ENCODE assay signal across 14 cellular contexts in genomic region chr9:130073373-130073772, GRCh38. TPM values are rescaled to one million over a fixed set of nuclear protein-coding genes. Genes with fewer than 3 reads are reported as not detected.
DNase-seq lines count a peak whose midpoint lies in the region; ATAC-seq, FAIRE-seq and TF ChIP-seq lines count a peak whose summit lies in the region.
"Had no signal": no experiment of that assay in that cellular context is flagged by ENCODE, and none has a peak within 500 bp of the region (broad histone marks: within the 10 kb centered on the region; RNA-seq: fewer than 3 reads in every experiment).

No MANE protein-coding gene starts in this region.

- H3K23me2 ChIP-seq in H9 (ENCODE audit: insufficient read length, low read depth, low read length, poor library complexity, severe bottlenecking) = no peaks in the 10 kb centered on the region

- peak overlapping the region; percentile 60 for H2BK20ac ChIP-seq in H9 (ENCODE audit: low read depth, low read length, poor library complexity, severe bottlenecking)

- H2BK5ac ChIP-seq in H9 (ENCODE audit: insufficient read length, low read length) = no peak overlapping the region

- H3K27me3 ChIP-seq in H9 (ENCODE audit: insufficient read depth, low read length) = no peaks in the 10 kb centered on the region
- no peaks in the 10 kb centered on the region for H3K27me3 ChIP-seq in K562 (ENCODE audit: control insufficient read depth in 2 of 2, insufficient read depth in 2 of 2, low read length in 2 of 2)
- H3K27me3 ChIP-seq in GM23248 (replicated peaks; ENCODE audit: insufficient read depth) = no peaks in the 10 kb centered on the region
- H3K27me3 ChIP-seq: sigmoid colon had no signal

- no peaks in the 10 kb centered on the region for H3K79me2 ChIP-seq in H9 (ENCODE audit: insufficient read depth, low read length)
- peaks cover 43% of the 10 kb centered on the region for H3K79me2 ChIP-seq in K562 (ENCODE audit: control insufficient read depth, insufficient read depth, low read length)
- H3K79me2 ChIP-seq in GM23248 (ENCODE audit: insufficient read depth) = peaks cover 80% of the 10 kb centered on the region

- intact Hi-C loops in K562 (cut with micrococcal nuclease) = no loop called here

- H3F3A ChIP-seq in GM23248 (ENCODE audit: insufficient read depth) = no peaks in the 10 kb centered on the region

- H3K4me3 ChIP-seq in K562 (no peak overlapping the region), GM23248 (no peak overlapping the region)
- H3K4me3 ChIP-seq: HAP-1, sigmoid colon had no signal

- H3K23ac ChIP-seq in H9 (ENCODE audit: insufficient read length, low read depth, low read length) = no peak overlapping the region

- DNase-seq in H9 (no peak), K562 (ENCODE audit: extremely low read depth in 1 of 4, low spot score in 3 of 4) (no peak), iPS-NIHi7 (ENCODE audit: extremely low spot score) (peak; percentile 27), smooth muscle cell of the brain vasculature (ENCODE audit: low read depth, low spot score) (peak; percentile 33), T-cell (no peak), RKO (ENCODE audit: low spot score) (no peak), GM23248 (no peak)
- DNase-seq: activated effector memory CD4-positive, alpha-beta T cell treated with anti-CD3 and anti-CD28 coated beads, Interleukin-2, amount 50 U/mL, for 16 hours; effector memory CD8-positive, alpha-beta T cell; kidney; sigmoid colon; WERI-Rb-1 had no signal

- H3K27me3 Mint-ChIP-seq in H9 (ENCODE audit: low read depth) = no peaks in the 10 kb centered on the region
- H3K27me3 Mint-ChIP-seq in T-cell = no peaks in the 10 kb centered on the region
- H3K27me3 Mint-ChIP-seq: effector memory CD8-positive, alpha-beta T cell had no signal

- TF ChIP-seq RAD21 in K562 (CRISPR knock-in tag; conservative IDR thresholded peaks at IDR 0.05 in 1 of 2, IDR thresholded peaks at IDR 0.05 in 1 of 2) = no peak

- no peak overlapping the region for H4K91ac ChIP-seq in H9 (ENCODE audit: insufficient read length, low read depth, low read length)

- TF ChIP-seq EP300 in K562 (IDR thresholded peaks at IDR 0.05; ENCODE audit: low read length) = no peak

- peaks cover 25% of the 10 kb centered on the region; the same call in 2 of the 3 replicates for H3K36me3 ChIP-seq in K562 (ENCODE audit: control insufficient read depth, insufficient read depth, low read length)
- H3K36me3 ChIP-seq in GM23248 (ENCODE audit: low read depth) = peaks cover 13% of the 10 kb centered on the region

- in situ Hi-C loops in K562 (cut with MboI) (no loop called here), GM23248 (cut with MboI) (loop anchor here (25.0 kb wide), 1 partner anchor 186 kb away; no protein-coding TSS in a partner anchor)

- H3K9me3 Mint-ChIP-seq in H9 = no peaks in the 10 kb centered on the region
- H3K9me3 Mint-ChIP-seq in T-cell = no peaks in the 10 kb centered on the region
- H3K9me3 Mint-ChIP-seq: effector memory CD8-positive, alpha-beta T cell had no signal

- no CpG with 5 or more reads among the region's 2 CpGs for WGBS in H9 (ENCODE audit: extremely low coverage, insufficient read length, low lambda C conversion rate)
- 14% methylated on average over 2 of the region's 2 CpGs for WGBS in K562 (ENCODE audit: insufficient coverage, low coverage, missing lambda C conversion rate)
- 58 to 64% methylated on average over 2 of the region's 2 CpGs for WGBS in GM23248 (ENCODE audit: low coverage in 1 of 2, low lambda C conversion rate in 2 of 2, missing lambda C conversion rate in 2 of 2), 2 experiments

- ATAC-seq in K562 (no peak), HG03571 (IDR thresholded peaks at IDR 0.05; ENCODE audit: unreplicated experiment) (no peak), T-cell (replicated peaks in 1 of 4) (no peak)

- no peak overlapping the region for H3K27ac ChIP-seq in H9 (ENCODE audit: insufficient read length, low read depth, low read length)
- no peak overlapping the region for H3K27ac ChIP-seq in K562 (ENCODE audit: extremely low read depth, low read depth, low read length)
- H3K27ac ChIP-seq in GM23248 = no peak overlapping the region
- H3K27ac ChIP-seq: sigmoid colon, WERI-Rb-1 had no signal

- no peak overlapping the region for H3K18ac ChIP-seq in H9 (ENCODE audit: insufficient read length, low read depth, low read length)

- peaks cover 10 to 14% of the 10 kb centered on the region in 2 experiments; a peak in 3 of 4 replicates for H3K4me1 Mint-ChIP-seq in H9
- H3K4me1 Mint-ChIP-seq in T-cell = peaks cover 16 to 32% (median 31%) of the 10 kb centered on the region in 3 donors

- no peak overlapping the region for H3K4ac ChIP-seq in H9 (ENCODE audit: low read depth, low read length)

- no TSS peak for BruUV-seq in K562 (replicated peaks; lab: Mats Ljungman, UMichigan)

- TF ChIP-seq CTCF in H9 (conservative IDR thresholded peaks at IDR 0.05) (no peak), K562 (IDR thresholded peaks at IDR 0.05 in 2 of 3, conservative IDR thresholded peaks at IDR 0.05 in 1 of 3; ENCODE audit: insufficient read depth in 2 of 3, low read depth in 1 of 3, low read length in 3 of 3) (no peak)

- H3K36me3 Mint-ChIP-seq in H9 (ENCODE audit: insufficient read depth in 1 of 3, low read depth in 3 of 3) (peaks cover 9 to 26% (median 20%) of the 10 kb centered on the region in 3 experiments; a peak in 6 of 7 replicates), T-cell (peaks cover 14% of the 10 kb centered on the region)

- H3K56ac ChIP-seq in H9 (ENCODE audit: insufficient read length, low read depth, low read length) = no peak overlapping the region

- H3T11ph ChIP-seq in H9 (ENCODE audit: low read length) = no peak overlapping the region

- H3K9me1 ChIP-seq in K562 (ENCODE audit: control insufficient read depth, insufficient read depth, low read length) = no peaks in the 10 kb centered on the region

- no peak overlapping the region for H4K8ac ChIP-seq in H9 (replicated peaks; ENCODE audit: insufficient read length, low read depth, low read length)

- H2AFZ ChIP-seq in H9 (ENCODE audit: low read length) (no peak overlapping the region), K562 (ENCODE audit: low read depth, low read length) (no peak overlapping the region), GM23248 (no peak overlapping the region)

- no peak for FAIRE-seq in K562 (lab: Jason Lieb, UNC)
- FAIRE-seq: kidney had no signal

- H3K9ac ChIP-seq in H9 (ENCODE audit: extremely low read depth, insufficient read length, low read length) (no peak overlapping the region), K562 (ENCODE audit: insufficient read depth in 1 of 2, low read depth in 2 of 2, low read length in 2 of 2) (no peak overlapping the region), GM23248 (no peak overlapping the region)

- H2AK5ac ChIP-seq in H9 (ENCODE audit: insufficient read length, low read length) = no peak overlapping the region

- H3K14ac ChIP-seq in H9 (ENCODE audit: insufficient read depth, low read length) = no peak overlapping the region

- H2BK120ac ChIP-seq in H9 (ENCODE audit: low read depth, low read length, poor library complexity, severe bottlenecking) = no peak overlapping the region

- H3K27ac Mint-ChIP-seq in H9 (peak overlapping the region in 1 of 3 experiments; percentile 71; a peak in 1 of 7 replicates), T-cell (no peak overlapping the region)

- H4K5ac ChIP-seq in H9 (ENCODE audit: insufficient read length, low read depth, low read length) = no peak overlapping the region

- H3K9me3 ChIP-seq in H9 (ENCODE audit: control insufficient read depth, low read depth, low read length) = no peaks in the 10 kb centered on the region
- H3K9me3 ChIP-seq in K562 (replicated peaks; ENCODE audit: control insufficient read depth, insufficient read depth, low read depth, low read length) = no peaks in the 10 kb centered on the region
- no peaks in the 10 kb centered on the region for H3K9me3 ChIP-seq in GM23248 (ENCODE audit: low read depth)
- H3K9me3 ChIP-seq: HAP-1, sigmoid colon had no signal

- POLR2A ChIA-PET in K562 (lab: Yijun Ruan, JAX) (interaction anchor here (0.7 kb wide), 1 partner anchor 76 kb away, joined by 3 read pairs; no protein-coding TSS in a partner anchor), T-cell (lab: Charles Lee) (interaction anchor here in 1 of 2 donors (0.6 kb wide), 1 partner anchor 114 kb away, joined by 4 read pairs; no protein-coding TSS in a partner anchor)

- no peak overlapping the region for H2BK12ac ChIP-seq in H9 (ENCODE audit: insufficient read length, low read depth, low read length)

- H3K4me3 Mint-ChIP-seq in H9 (no peak overlapping the region), T-cell (no peak overlapping the region)
- H3K4me3 Mint-ChIP-seq: effector memory CD8-positive, alpha-beta T cell had no signal

- H3K4me1 ChIP-seq in H9 (ENCODE audit: insufficient read depth, low read length) = no peaks in the 10 kb centered on the region
- H3K4me1 ChIP-seq in K562 (replicated peaks in 1 of 2; ENCODE audit: control insufficient read depth in 2 of 2, insufficient read depth in 2 of 2, low read length in 2 of 2) = peaks cover 0 to 13% of the 10 kb centered on the region in 2 experiments; a peak in 3 of 5 replicates
- H3K4me1 ChIP-seq in GM23248 (ENCODE audit: insufficient read depth) = peaks cover 9% of the 10 kb centered on the region
- H3K4me1 ChIP-seq: HAP-1 had no signal

- H3K79me1 ChIP-seq in H9 (ENCODE audit: insufficient read depth, low read depth, low read length, poor library complexity, severe bottlenecking) = peaks cover 9% of the 10 kb centered on the region

- no peaks in the 10 kb centered on the region for H4K20me1 ChIP-seq in H9 (ENCODE audit: control insufficient read depth, insufficient read depth, insufficient read length)
- H4K20me1 ChIP-seq in K562 (replicated peaks; ENCODE audit: control insufficient read depth, insufficient read depth, low read length) = peaks cover 13% of the 10 kb centered on the region
- peaks cover 10% of the 10 kb centered on the region; the same call in 1 of the 2 replicates for H4K20me1 ChIP-seq in GM23248 (ENCODE audit: insufficient read depth)

- H3K4me2 ChIP-seq in H9 (ENCODE audit: insufficient read depth, insufficient read length, low read length) = no peak overlapping the region
- no peak overlapping the region for H3K4me2 ChIP-seq in K562 (ENCODE audit: insufficient read depth, low read length)
- no peak overlapping the region for H3K4me2 ChIP-seq in GM23248 (ENCODE audit: unreplicated experiment)

- TF ChIP-seq POLR2A in K562 (conservative IDR thresholded peaks at IDR 0.05) = no peak

- H3K9me2 ChIP-seq in GM23248 (ENCODE audit: insufficient read depth) = no peaks in the 10 kb centered on the region

- H2BK15ac ChIP-seq in H9 (ENCODE audit: low read depth, low read length) = no peak overlapping the region

- CTCF ChIA-PET in K562 (lab: Yijun Ruan, JAX; ENCODE audit: low intra/inter-chr PET ratio) = interaction anchor here (0.6 kb wide), 1 partner anchor 22 kb away, joined by 3 read pairs; no protein-coding TSS in a partner anchor
- CTCF ChIA-PET in T-cell (lab: Charles Lee) = no interaction called here

RNA-seq across cellular contexts. Expression of gene GPR107, which starts 19.7 kb away (rescaled TPM):
- total RNA-seq in H9 (2021) = 38.0 and 38.6 TPM in 2 replicates
- 92.0 and 106 TPM in 2 replicates for total RNA-seq in K562 (2011; cell fraction: chromatin; rRNA removed; ENCODE audit: low replicate concordance)
- total RNA-seq in K562 (2011; cell fraction: nucleolus; rRNA removed) = 120 and 136 TPM in 2 replicates
- 83.9 and 108 TPM in 2 replicates for total RNA-seq in K562 (2011; cell fraction: nucleoplasm; rRNA removed)
- 9.2 and 10.0 TPM in 2 replicates for total RNA-seq in K562 (2014; rRNA removed)
- 12.4 and 14.5 TPM in 2 replicates for total RNA-seq in K562 (2014; rRNA removed; fragmentation: Illumina TruSeq; extraction: Trizol)
- total RNA-seq in K562 (2015; rRNA removed; fragmentation: Illumina TruSeq; extraction: Trizol) = 13.5 and 14.6 TPM in 2 replicates
- 20.3 and 21.8 TPM in 2 replicates for total RNA-seq in K562 (2021)
- polyA plus RNA-seq in K562 (2011; rRNA removed) = 28.2 and 34.6 TPM in 2 replicates
- polyA plus RNA-seq in K562 (2011; cell fraction: cytosol; rRNA removed) = 9.8 and 15.6 TPM in 2 replicates
- 23.2 and 28.9 TPM in 2 replicates for polyA plus RNA-seq in K562 (2011; cell fraction: nucleus; rRNA removed)
- 17.3 and 22.6 TPM in 2 replicates for polyA plus RNA-seq in K562 (2012)
- 19.5 and 27.8 TPM in 2 replicates for polyA plus RNA-seq in K562 (2014; fragmentation: Illumina TruSeq; extraction: Trizol)
- polyA plus RNA-seq in K562 (2014; fragmentation: Nextera tagmentation; extraction: Ambion mirVana) = 1 to 10 TPM; 3.2 to 3.5 TPM
- polyA plus RNA-seq in K562 (2014; rRNA removed) = 13.7 and 14.4 TPM in 2 replicates
- 29.5 and 33.6 TPM in 2 replicates for polyA minus RNA-seq in K562 (2011; rRNA and poly(A)+ RNA removed)
- 13.0 and 13.7 TPM in 2 replicates for polyA minus RNA-seq in K562 (2011; cell fraction: cytosol; rRNA and poly(A)+ RNA removed)
- polyA minus RNA-seq in K562 (2011; cell fraction: nucleus; rRNA and poly(A)+ RNA removed) = 12.8 and 25.0 TPM in 2 replicates
- 10 to 100 TPM; 21.3 to 29.1 (median 22.1) TPM for total RNA-seq in T-cell
- total RNA-seq in GM23248 (2014; rRNA removed; shearing (Covaris generic)) = 18.9 and 22.9 TPM in 2 replicates
- 8.0 and 8.5 TPM in 2 replicates for polyA plus RNA-seq in GM23248 (2016; fragmentation: Nextera tagmentation; extraction: Ambion mirVana)

RNA-seq across cellular contexts. Expression of gene FNBP1, which starts 30.4 kb away (rescaled TPM):
- 35.9 and 36.5 TPM in 2 replicates for total RNA-seq in H9 (2021)
- 24.0 and 44.9 TPM in 2 replicates for total RNA-seq in K562 (2011; cell fraction: chromatin; rRNA removed; ENCODE audit: low replicate concordance)
- 8.5 and 10.9 TPM in 2 replicates for total RNA-seq in K562 (2011; cell fraction: nucleolus; rRNA removed)
- total RNA-seq in K562 (2011; cell fraction: nucleoplasm; rRNA removed) = 10.9 and 12.6 TPM in 2 replicates
- total RNA-seq in K562 (2014; rRNA removed) = 8.2 and 8.4 TPM in 2 replicates
- 6.9 and 13.2 TPM in 2 replicates for total RNA-seq in K562 (2014; rRNA removed; fragmentation: Illumina TruSeq; extraction: Trizol)
- total RNA-seq in K562 (2015; rRNA removed; fragmentation: Illumina TruSeq; extraction: Trizol) = 13.5 and 14.9 TPM in 2 replicates
- 8.5 and 10.7 TPM in 2 replicates for total RNA-seq in K562 (2021)
- polyA plus RNA-seq in K562 (2011; rRNA removed) = 7.2 and 7.6 TPM in 2 replicates
- polyA plus RNA-seq in K562 (2011; cell fraction: cytosol; rRNA removed) = 2.2 and 4.2 TPM in 2 replicates
- 5.8 and 7.6 TPM in 2 replicates for polyA plus RNA-seq in K562 (2011; cell fraction: nucleus; rRNA removed)
- 8.7 and 10.5 TPM in 2 replicates for polyA plus RNA-seq in K562 (2012)
- polyA plus RNA-seq in K562 (2014; fragmentation: Illumina TruSeq; extraction: Trizol) = 6.1 TPM in 2 replicates
- polyA plus RNA-seq in K562 (2014; fragmentation: Nextera tagmentation; extraction: Ambion mirVana) = 1 to 10 TPM; 1.8 to 2.2 TPM
- polyA plus RNA-seq in K562 (2014; rRNA removed) = 5.4 and 8.0 TPM in 2 replicates
- 33.5 and 42.5 TPM in 2 replicates for polyA minus RNA-seq in K562 (2011; rRNA and poly(A)+ RNA removed)
- 7.9 and 8.7 TPM in 2 replicates for polyA minus RNA-seq in K562 (2011; cell fraction: cytosol; rRNA and poly(A)+ RNA removed)
- 3.4 and 8.0 TPM in 2 replicates for polyA minus RNA-seq in K562 (2011; cell fraction: nucleus; rRNA and poly(A)+ RNA removed)
- 100 to 1,000 TPM; 166 to 211 (median 182) TPM for total RNA-seq in T-cell
- 18.8 and 22.6 TPM in 2 replicates for total RNA-seq in GM23248 (2014; rRNA removed; shearing (Covaris generic))
- 17.8 TPM in 2 replicates for polyA plus RNA-seq in GM23248 (2016; fragmentation: Nextera tagmentation; extraction: Ambion mirVana)

Comparison
In these comparisons a context has a peak if more than half of its experiments do, and no peak if none do; other contexts are left out.
1. DNase-seq: peak in iPS-NIHi7 (single experiment) and smooth muscle cell of the brain vasculature (single experiment); none in H9 (single experiment), K562 (0 of 4), T-cell (0 of 34), RKO (single experiment) and GM23248 (single experiment).